ENCODE assay signal across 17 cellular contexts in the genomic region with DNA sequence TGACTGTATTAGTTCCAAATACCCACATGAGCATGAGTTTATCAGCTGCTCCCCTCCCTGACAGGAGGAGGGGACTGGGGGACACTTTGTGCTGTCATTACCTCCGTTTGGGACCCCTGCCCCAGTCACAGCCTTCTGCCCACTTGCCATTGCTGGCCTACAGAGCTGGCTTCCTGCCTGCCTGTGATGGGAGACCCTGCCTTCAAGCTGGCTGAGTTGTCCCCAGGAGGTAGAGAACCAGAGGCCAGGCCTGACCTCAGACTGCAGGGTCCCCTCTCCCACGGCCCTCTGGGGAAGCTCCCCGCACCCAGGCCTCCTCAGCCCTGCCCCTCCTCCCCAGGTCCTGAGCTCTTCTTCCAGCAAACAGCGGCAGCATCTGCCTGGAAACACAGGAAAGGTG.
"Had no signal": no experiment of that assay in that cellular context is flagged by ENCODE, and none has a peak within 500 bp of the region (broad histone marks: within the 10 kb centered on the region; RNA-seq: fewer than 3 reads in every experiment).

No MANE protein-coding gene starts in this region.

- H3K27me3 ChIP-seq: brain microvascular endothelial cell, dorsolateral prefrontal cortex, gastroesophageal sphincter, hepatocyte, neutrophil, sigmoid colon, tibial artery had no signal

- H3K27ac Mint-ChIP-seq: activated naive CD4-positive, alpha-beta T cell treated with anti-CD3 and anti-CD28 coated beads, Interleukin-2, amount 10 ng/mL, durations not matched to agents 7 days and 5 days; activated T-cell treated with anti-CD3 and anti-CD28 coated beads, Interleukin-2, amount 50 U/mL, for 72 hours; nephron; stimulated activated effector memory CD8-positive, alpha-beta T cell treated with anti-CD3 and anti-CD28 coated beads, Interleukin-12 subunit alpha, Interleukin-12 subunit beta, amount 100 ng/mL, for 72 hours; T-cell; T-helper 2 cell treated with Interferon-gamma antibody and Interleukin-4, amounts not matched to agents 5 μg/mL and 100 μg/mL, for 36 hours had no signal

- H3K9me3 Mint-ChIP-seq: activated naive CD4-positive, alpha-beta T cell treated with anti-CD3 and anti-CD28 coated beads, Interleukin-2, amount 10 ng/mL, durations not matched to agents 7 days and 5 days; activated T-cell treated with anti-CD3 and anti-CD28 coated beads, Interleukin-2, amount 50 U/mL, for 72 hours; nephron; stimulated activated effector memory CD8-positive, alpha-beta T cell treated with anti-CD3 and anti-CD28 coated beads, Interleukin-12 subunit alpha, Interleukin-12 subunit beta, amount 100 ng/mL, for 72 hours; T-cell; T-helper 2 cell treated with Interferon-gamma antibody and Interleukin-4, amounts not matched to agents 5 μg/mL and 100 μg/mL, for 36 hours had no signal

- H3K79me2 ChIP-seq: hepatocyte had no signal

- H3K4me3 ChIP-seq: coronary artery, gastroesophageal sphincter, hepatocyte, lower lobe of right lung, mucosa of descending colon, sigmoid colon, suprapubic skin, tibial artery had no signal

- H3K27me3 Mint-ChIP-seq: T-cell had no signal

- DNase-seq: lower lobe of right lung had no signal

- H3K4me2 ChIP-seq: hepatocyte had no signal

- H3K36me3 Mint-ChIP-seq: activated naive CD4-positive, alpha-beta T cell treated with anti-CD3 and anti-CD28 coated beads, Interleukin-2, amount 10 ng/mL, durations not matched to agents 7 days and 5 days; stimulated activated effector memory CD8-positive, alpha-beta T cell treated with anti-CD3 and anti-CD28 coated beads, Interleukin-12 subunit alpha, Interleukin-12 subunit beta, amount 100 ng/mL, for 72 hours; T-cell had no signal

- H2AFZ ChIP-seq: hepatocyte had no signal

- H3K4me3 Mint-ChIP-seq: activated naive CD4-positive, alpha-beta T cell treated with anti-CD3 and anti-CD28 coated beads, Interleukin-2, amount 10 ng/mL, durations not matched to agents 7 days and 5 days; activated T-cell treated with anti-CD3 and anti-CD28 coated beads, Interleukin-2, amount 50 U/mL, for 72 hours; nephron; stimulated activated effector memory CD8-positive, alpha-beta T cell treated with anti-CD3 and anti-CD28 coated beads, Interleukin-12 subunit alpha, Interleukin-12 subunit beta, amount 100 ng/mL, for 72 hours; T-helper 2 cell treated with Interferon-gamma antibody and Interleukin-4, amounts not matched to agents 5 μg/mL and 100 μg/mL, for 36 hours had no signal

- H3K36me3 ChIP-seq: brain microvascular endothelial cell, gastroesophageal sphincter, lower lobe of right lung, neutrophil, sigmoid colon, suprapubic skin, tibial artery had no signal

- H3K27ac ChIP-seq: brain microvascular endothelial cell, coronary artery, dorsolateral prefrontal cortex, hepatocyte, lower lobe of right lung, neutrophil, sigmoid colon, suprapubic skin, tibial artery had no signal
